In genomic region chr10:56360967-56361841, GRCh38 we compare ENCODE assay signal across 1 cellular context.
TF ChIP-seq lines count a peak whose summit lies in the region.

TSS of gene ZWINT (minus strand) at chr10:56361259. CDS start at chr10:56361236, 23 bp downstream.

TF ChIP-seq in HepG2, 621 proteins besides CTCF, POLR2A, EP300 and RAD21 (continued from another document and continues in another):
- peak; percentile 86; the same call in 1 of the 2 replicates for TF ChIP-seq HOMEZ (CRISPR knock-in tag; IDR thresholded peaks at IDR 0.05; ENCODE audit: low read depth)
- TF ChIP-seq ZNF749 (CRISPR knock-in tag; IDR thresholded peaks at IDR 0.05; ENCODE audit: borderline replicate concordance), result peak; percentile 93
- peak; percentile 96 for TF ChIP-seq CCDC6 (CRISPR knock-in tag; IDR thresholded peaks at IDR 0.05)
- TF ChIP-seq SMAD9 (CRISPR knock-in tag; IDR thresholded peaks at IDR 0.05), result no peak
- TF ChIP-seq RBFOX2 (IDR thresholded peaks at IDR 0.05; ENCODE audit: low read depth, low read length), result peak; percentile 60
- TF ChIP-seq ZIK1 (CRISPR knock-in tag; IDR thresholded peaks at IDR 0.05; ENCODE audit: borderline replicate concordance, low read depth), result no peak
- no peak for TF ChIP-seq SSRP1 (CRISPR knock-in tag; IDR thresholded peaks at IDR 0.05)
- no peak for TF ChIP-seq ZNF276 (CRISPR knock-in tag; IDR thresholded peaks at IDR 0.05; ENCODE audit: low read depth)
- TF ChIP-seq CBX5 (CRISPR knock-in tag; IDR thresholded peaks at IDR 0.05; ENCODE audit: borderline replicate concordance), result no peak
- TF ChIP-seq ZNF574 (CRISPR knock-in tag; IDR thresholded peaks at IDR 0.05), result no peak; the same call in 1 of the 2 replicates
- no peak for TF ChIP-seq SRF (IDR thresholded peaks at IDR 0.05; ENCODE audit: low read depth, low read length)
- no peak for TF ChIP-seq RCOR2 (CRISPR knock-in tag; IDR thresholded peaks at IDR 0.05)
- TF ChIP-seq CREB1 (IDR thresholded peaks at IDR 0.05), result peak; percentile 66
- peak; percentile 80 for TF ChIP-seq CREB1 (CRISPR knock-in tag; IDR thresholded peaks at IDR 0.05)
- peak; percentile 51; the same call in 1 of the 2 replicates for TF ChIP-seq HDAC2 (CRISPR knock-in tag; IDR thresholded peaks at IDR 0.05)
- TF ChIP-seq HINFP (CRISPR knock-in tag; IDR thresholded peaks at IDR 0.05; ENCODE audit: low read depth), result 0 out of 2 replicates have a peak, but pooled peaks have one; percentile 27
- peak in 1 of 2 experiments; percentile 66; a peak in 1 of 4 replicates for TF ChIP-seq KLF16 (CRISPR knock-in tag; IDR thresholded peaks at IDR 0.05)
- TF ChIP-seq GPN1 (CRISPR knock-in tag; IDR thresholded peaks at IDR 0.05; ENCODE audit: borderline replicate concordance), result no peak
- no peak for TF ChIP-seq IKZF5 (CRISPR knock-in tag; IDR thresholded peaks at IDR 0.05)
- TF ChIP-seq ETS1 (CRISPR knock-in tag; IDR thresholded peaks at IDR 0.05), result no peak
- peak; percentile 99 for TF ChIP-seq NFYB (CRISPR knock-in tag; IDR thresholded peaks at IDR 0.05)
- TF ChIP-seq ZNF446 (CRISPR knock-in tag; IDR thresholded peaks at IDR 0.05), result no peak
- TF ChIP-seq ARID2 (CRISPR knock-in tag; IDR thresholded peaks at IDR 0.05; ENCODE audit: borderline replicate concordance), result peak; percentile 69; the same call in 1 of the 2 replicates
- no peak for TF ChIP-seq ZSCAN9 (CRISPR knock-in tag; IDR thresholded peaks at IDR 0.05; ENCODE audit: borderline replicate concordance)
- TF ChIP-seq ATF2 (CRISPR knock-in tag; IDR thresholded peaks at IDR 0.05), result peak; percentile 16; the same call in 1 of the 2 replicates
- no peak for TF ChIP-seq ZNF646 (CRISPR knock-in tag; IDR thresholded peaks at IDR 0.05)
- TF ChIP-seq ZMYM4 (CRISPR knock-in tag; IDR thresholded peaks at IDR 0.05), result peak; percentile 96
- TF ChIP-seq ONECUT2 (CRISPR knock-in tag; IDR thresholded peaks at IDR 0.05), result no peak
- TF ChIP-seq AKNA (CRISPR knock-in tag; IDR thresholded peaks at IDR 0.05; ENCODE audit: borderline replicate concordance), result no peak
- no peak for TF ChIP-seq ZNF34 (CRISPR knock-in tag; IDR thresholded peaks at IDR 0.05; ENCODE audit: borderline replicate concordance)
- TF ChIP-seq SNAPC2 (CRISPR knock-in tag; IDR thresholded peaks at IDR 0.05), result 0 out of 2 replicates have a peak, but pooled peaks have one; percentile 71
